ENCODE assay signal across 22 cellular contexts in genomic region chr6:62391358-62391757, GRCh38.
"Had no signal": no experiment of that assay in that cellular context is flagged by ENCODE, and none has a peak within 500 bp of the region (broad histone marks: within the 10 kb centered on the region; RNA-seq: fewer than 3 reads in every experiment).

No MANE protein-coding gene starts in this region.

- H3K27ac Mint-ChIP-seq: endodermal cell; naive thymus-derived CD8-positive, alpha-beta T cell; stimulated activated naive CD8-positive, alpha-beta T cell treated with anti-CD3 and anti-CD28 coated beads, Interleukin-15, Interleukin-2, amounts not matched to agents 100 ng/mL and 50 ng/mL, for 24 hours had no signal

- H3K27ac ChIP-seq: coronary artery, heart left ventricle, neutrophil, psoas muscle, spleen, tibial artery, upper lobe of right lung, vagina had no signal

- H3K27me3 ChIP-seq: heart left ventricle, neutrophil, spleen, tibial artery, upper lobe of right lung, vagina had no signal

- DNase-seq: effector CD4-positive, alpha-beta T cell; endodermal cell; foreskin melanocyte; heart left ventricle; hippocampal formation; mammary epithelial cell; mucosa of descending colon; naive thymus-derived CD8-positive, alpha-beta T cell; psoas muscle; retina; spleen; stimulated activated CD4-positive, alpha-beta T cell treated with anti-CD3 and anti-CD28 coated beads, Interleukin-15, amount 100 ng/mL, for 24 hours; stimulated activated CD4-positive, alpha-beta T cell treated with anti-CD3 and anti-CD28 coated beads, Interleukin-1b, Interleukin-23, amount 100 ng/mL, for 48 hours; tibial artery; upper lobe of right lung had no signal

- H3K27me3 Mint-ChIP-seq: naive thymus-derived CD8-positive, alpha-beta T cell; stimulated activated naive CD8-positive, alpha-beta T cell treated with anti-CD3 and anti-CD28 coated beads, Interleukin-15, Interleukin-2, amounts not matched to agents 100 ng/mL and 50 ng/mL, for 24 hours had no signal

- H3K9me3 ChIP-seq: mucosa of descending colon, neutrophil, psoas muscle, tibial artery, upper lobe of right lung, vagina had no signal

- H3K4me3 Mint-ChIP-seq: endodermal cell; naive thymus-derived CD8-positive, alpha-beta T cell; stimulated activated naive CD8-positive, alpha-beta T cell treated with anti-CD3 and anti-CD28 coated beads, Interleukin-15, Interleukin-2, amounts not matched to agents 100 ng/mL and 50 ng/mL, for 24 hours had no signal

- H3K4me3 ChIP-seq: coronary artery, heart left ventricle, mucosa of descending colon, psoas muscle, spleen, tibial artery, upper lobe of right lung, vagina had no signal

- H3K36me3 ChIP-seq: heart left ventricle, neutrophil, spleen, tibial artery, upper lobe of right lung, vagina had no signal

- ATAC-seq: heart left ventricle; left lobe of liver; mucosa of descending colon; naive thymus-derived CD8-positive, alpha-beta T cell; psoas muscle; sciatic nerve; upper lobe of right lung had no signal

- H3K4me1 ChIP-seq: heart left ventricle, psoas muscle, tibial artery, upper lobe of right lung, vagina had no signal

- FAIRE-seq: islet of Langerhans had no signal
